In the genomic region with DNA sequence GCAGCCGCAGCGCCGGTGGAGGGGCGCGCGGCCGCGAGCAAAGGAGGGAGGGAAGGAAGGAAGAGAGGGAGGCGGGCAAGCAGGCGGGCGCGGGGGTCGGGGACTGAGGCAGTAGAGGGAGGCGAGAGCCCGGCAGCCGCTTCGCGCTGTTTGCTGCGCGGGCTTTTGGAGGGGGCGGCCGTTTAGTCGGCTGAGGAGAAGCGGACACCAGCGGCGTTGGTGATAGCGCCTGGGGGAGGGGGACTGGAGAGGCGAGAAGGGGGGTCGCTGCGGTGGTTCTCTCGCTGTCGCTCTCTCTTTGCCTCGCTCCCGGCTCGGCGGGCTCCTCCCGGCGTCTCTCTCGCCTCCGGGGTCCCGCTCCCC, we compare ENCODE assay signal across 8 cellular contexts. TPM values are rescaled to one million over a fixed set of nuclear protein-coding genes. Genes with fewer than 3 reads are reported as not detected.
DNase-seq lines count a peak whose midpoint lies in the region; TF ChIP-seq lines count a peak whose summit lies in the region.

A gene (plus strand): TSS at position 1 of the 363 bp plus-strand sequence.

- H3K4me3 ChIP-seq in HL-60 (replicated peaks; ENCODE audit: insufficient read depth, low read length) (peak within 1 kb of the TSS; percentile 99), cardiac fibroblast (replicated peaks in 1 of 2; ENCODE audit: low read depth in 2 of 2, low read length in 2 of 2) (peak within 1 kb of the TSS; percentile 93 to 94), vagina (peak within 1 kb of the TSS; percentile 77 to 95)

- in situ Hi-C loops in ACHN (cut with HindIII; ENCODE audit: low pct_ligation_motif_present, low pct_unique_long_range_greater_than_20kb, low sequenced_read_pairs) = no loop called here

- H3K4me1 Mint-ChIP-seq in nephron progenitor cell = peaks cover 27% of the 10 kb centered on the region

- H3K27ac Mint-ChIP-seq in nephron progenitor cell = no peak within 1 kb of the TSS

- intact Hi-C loops in vagina (cut with DNase I) = loop anchor here (10.0 kb wide), 1 partner anchor 210 kb away; a partner anchor contains a TSS

- no peaks in the 10 kb centered on the region for H3K36me3 ChIP-seq in vagina

- peaks cover 17% of the 10 kb centered on the region for H3K36me3 Mint-ChIP-seq in nephron progenitor cell (ENCODE audit: low read depth)

- peaks cover 36% of the 10 kb centered on the region for H3K4me1 ChIP-seq in vagina

- no peak for TF ChIP-seq CTCF in 22Rv1 (IDR thresholded peaks at IDR 0.05)
- no peak for TF ChIP-seq CTCF in HL-60 (IDR thresholded peaks at IDR 0.05; ENCODE audit: insufficient read depth, low read length)
- no peak for TF ChIP-seq CTCF in cardiac fibroblast (IDR thresholded peaks at IDR 0.05; ENCODE audit: low read depth, low read length)
- no peak for TF ChIP-seq CTCF in vagina (IDR thresholded peaks at IDR 0.05)
- TF ChIP-seq CTCF in nephron progenitor cell (IDR thresholded peaks at IDR 0.05) = no peak

- H3K27ac ChIP-seq in 22Rv1 = peak within 1 kb of the TSS; percentile 82
- peak within 1 kb of the TSS; percentile 95 for H3K27ac ChIP-seq in HL-60 (replicated peaks)
- peak within 1 kb of the TSS; percentile 90 for H3K27ac ChIP-seq in vagina

- DNase-seq in HL-60 (ENCODE audit: low read depth in 1 of 2, low spot score in 1 of 2) = no peak
- DNase-seq in cardiac fibroblast (ENCODE audit: low read depth in 2 of 2) = no peak
- DNase-seq in mesenteric fat pad (ENCODE audit: low spot score) = no peak
- no peak for DNase-seq in vagina (ENCODE audit: extremely low spot score in 2 of 2)
- no peak for DNase-seq in nephron progenitor cell
- DNase-seq in putamen (ENCODE audit: low spot score) = no peak
- DNase-seq in ACHN = no peak

- H3K27me3 ChIP-seq in HL-60 (ENCODE audit: insufficient read depth, poor library complexity, severe bottlenecking) (no peaks in the 10 kb centered on the region), vagina (no peaks in the 10 kb centered on the region)

- H3K27me3 Mint-ChIP-seq in nephron progenitor cell (ENCODE audit: low read depth, poor library complexity) = no peaks in the 10 kb centered on the region

- H3K9me3 ChIP-seq in vagina = no peaks in the 10 kb centered on the region

- H3K9me3 Mint-ChIP-seq in nephron progenitor cell = peaks cover 7% of the 10 kb centered on the region

- no peak within 1 kb of the TSS for H3K4me3 Mint-ChIP-seq in nephron progenitor cell

- peak in 1 of 2 donors; percentile 62 for TF ChIP-seq POLR2A in vagina (IDR thresholded peaks at IDR 0.05)

RNA-seq across cellular contexts. Expression of the gene that starts here (rescaled TPM):
- total RNA-seq in mesenteric fat pad (19.2 TPM), vagina (11.5 TPM)
